24 cellular contexts compared by ENCODE assay signal in genomic region chr7:79854621-79855020, GRCh38.
"Had no signal": no experiment of that assay in that cellular context is flagged by ENCODE, and none has a peak within 500 bp of the region (broad histone marks: within the 10 kb centered on the region; RNA-seq: fewer than 3 reads in every experiment).

No MANE protein-coding gene starts in this region.

- FAIRE-seq: astrocyte, colon, frontal cortex had no signal

- H3K4me3 ChIP-seq: dorsolateral prefrontal cortex, esophagus muscularis mucosa, left ventricle myocardium inferior, sigmoid colon, thoracic aorta, vagina had no signal

- H3K4me1 ChIP-seq: esophagus muscularis mucosa, left ventricle myocardium inferior, sigmoid colon, vagina had no signal

- H3K27me3 ChIP-seq: dorsolateral prefrontal cortex, esophagus muscularis mucosa, sigmoid colon, vagina had no signal

- H3K9me3 ChIP-seq: esophagus muscularis mucosa, left ventricle myocardium inferior, sigmoid colon, thoracic aorta, vagina had no signal

- ATAC-seq: activated CD4-positive, CD25-positive, alpha-beta regulatory T cell treated with anti-CD3 and anti-CD28 coated beads, Interleukin-2, amount 50 U/mL, for 24 hours; activated CD8-positive, alpha-beta memory T cell treated with anti-CD3 and anti-CD28 coated beads, Interleukin-2, amount 10 ng/mL, durations not matched to agents 7 days and 5 days; activated CD8-positive, alpha-beta T cell treated with anti-CD3 and anti-CD28 coated beads for 36 hours; effector memory CD8-positive, alpha-beta T cell; naive thymus-derived CD4-positive, alpha-beta T cell; stimulated activated naive B cell treated with anti-CD40 and anti-IgM and Interleukin-4, amounts not matched to agents 10 μg/mL and 1 μg/mL and 100 μg/mL, for 72 hours had no signal

- DNase-seq: activated CD4-positive, alpha-beta T cell treated with anti-CD3 and anti-CD28 coated beads, Interleukin-2, amount 10 ng/mL, durations not matched to agents 24 days and 14 days; activated CD8-positive, alpha-beta memory T cell treated with anti-CD3 and anti-CD28 coated beads, Interleukin-2, amount 10 ng/mL, durations not matched to agents 7 days and 5 days; activated CD8-positive, alpha-beta T cell treated with anti-CD3 and anti-CD28 coated beads for 36 hours; activated gamma-delta T cell; central memory CD4-positive, alpha-beta T cell; dorsolateral prefrontal cortex; effector memory CD8-positive, alpha-beta T cell; glutamatergic neuron; hippocampal formation; left ventricle myocardium inferior; naive thymus-derived CD4-positive, alpha-beta T cell; occipital lobe; retina; sigmoid colon; stimulated activated CD4-positive, alpha-beta T cell treated with anti-CD3 and anti-CD28 coated beads, Interleukin-2, amount 100 ng/mL, for 48 hours; stimulated activated CD8-positive, alpha-beta memory T cell treated with anti-CD3 and anti-CD28 coated beads, Interleukin-4, amount 100 ng/mL, for 48 hours; stimulated activated naive B cell treated with anti-CD40 and anti-IgM and Interleukin-4, amounts not matched to agents 10 μg/mL and 1 μg/mL and 100 μg/mL, for 72 hours had no signal

- H3K36me3 ChIP-seq: esophagus muscularis mucosa, left ventricle myocardium inferior, sigmoid colon, thoracic aorta, vagina had no signal

- H3K27ac ChIP-seq: dorsolateral prefrontal cortex, esophagus muscularis mucosa, left ventricle myocardium inferior, sigmoid colon, thoracic aorta, vagina had no signal
